Comparison of ENCODE assay signal across 29 cellular contexts in the genomic region with DNA sequence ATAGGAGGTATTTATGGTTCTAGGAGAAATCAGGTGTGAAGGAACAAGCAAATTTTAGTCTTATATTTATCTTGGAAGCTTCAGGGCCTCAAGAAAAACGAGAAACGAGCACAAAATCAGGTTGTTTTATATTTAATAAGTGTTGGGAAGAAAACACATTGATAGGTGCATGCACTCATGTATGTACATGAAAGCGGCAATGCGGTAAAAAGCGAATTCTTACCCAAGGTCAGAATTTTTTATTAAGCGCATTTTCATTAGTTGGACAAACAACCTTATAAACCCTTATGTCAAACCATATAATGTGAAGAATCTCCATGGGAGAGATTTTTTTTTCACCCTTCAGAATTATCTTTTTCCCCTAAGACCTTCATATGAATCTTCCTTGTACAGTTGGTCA.
"Had no signal": no experiment of that assay in that cellular context is flagged by ENCODE, and none has a peak within 500 bp of the region (broad histone marks: within the 10 kb centered on the region; RNA-seq: fewer than 3 reads in every experiment).

No MANE protein-coding gene starts in this region.

- DNase-seq: stimulated activated CD4-positive, alpha-beta T cell treated with anti-CD3 and anti-CD28 coated beads, Interleukin-2, amount 100 ng/mL, for 48 hours; stimulated activated CD4-positive, alpha-beta T cell treated with anti-CD3 and anti-CD28 coated beads, Interleukin-4, amount 100 ng/mL, for 1 hour; stimulated activated CD4-positive, alpha-beta T cell treated with anti-CD3 and anti-CD28 coated beads, Interleukin-4, amount 100 ng/mL, for 24 hours; stimulated activated CD4-positive, alpha-beta T cell treated with anti-CD3 and anti-CD28 coated beads, Interleukin-4, amount 100 ng/mL, for 4 hours; stimulated activated CD8-positive, alpha-beta memory T cell treated with anti-CD3 and anti-CD28 coated beads, Interleukin-4, amount 100 ng/mL, for 48 hours; stimulated activated naive B cell treated with anti-CD40 and anti-IgM and Interleukin-4, amounts not matched to agents 10 μg/mL and 1 μg/mL and 100 μg/mL, for 72 hours; stimulated activated naive CD4-positive, alpha-beta T cell; stimulated activated naive CD4-positive, alpha-beta T cell treated with Interleukin-2 at 50 U/mL for 16 hours; stimulated activated naive CD8-positive, alpha-beta T cell treated with anti-CD3 and anti-CD28 coated beads, Interleukin-15, amount 100 ng/mL, for 72 hours; stimulated activated naive CD8-positive, alpha-beta T cell treated with anti-CD3 and anti-CD28 coated beads, Interleukin-15, Interleukin-2, amounts not matched to agents 100 U/mL and 50 U/mL, for 24 hours; stomach; substantia nigra; testis; thyroid gland; tibial artery; transverse colon; trophoblast cell; upper lobe of left lung; upper lobe of right lung; uterus had no signal

- H3K27ac ChIP-seq: stomach, suprapubic skin, testis, thoracic aorta, thyroid gland, tibial artery, tibial nerve, transverse colon, upper lobe of left lung, upper lobe of right lung, uterus, vagina had no signal

- H3K27me3 ChIP-seq: stomach, suprapubic skin, testis, thyroid gland, tibial artery, tibial nerve, transverse colon, upper lobe of left lung, upper lobe of right lung, uterus, vagina had no signal

- H3K4me1 ChIP-seq: stomach, suprapubic skin, testis, thyroid gland, tibial artery, tibial nerve, transverse colon, upper lobe of right lung, uterus, vagina had no signal

- H3K27me3 Mint-ChIP-seq: stimulated activated memory B cell treated with anti-CD40 and anti-IgM and Interleukin-4, amounts not matched to agents 10 μg/mL and 1 μg/mL and 100 μg/mL, for 72 hours; stimulated activated naive B cell treated with anti-CD40 and anti-IgM and Interleukin-4, amounts not matched to agents 10 μg/mL and 1 μg/mL and 100 μg/mL, for 72 hours; stimulated activated naive CD8-positive, alpha-beta T cell treated with anti-CD3 and anti-CD28 coated beads, Interleukin-15, amount 100 ng/mL, for 72 hours; stimulated activated naive CD8-positive, alpha-beta T cell treated with anti-CD3 and anti-CD28 coated beads, Interleukin-15, Interleukin-2, amounts not matched to agents 100 ng/mL and 50 ng/mL, for 24 hours; type B pancreatic cell had no signal

- H3K9me3 ChIP-seq: stomach, suprapubic skin, testis, thoracic aorta, thyroid gland, tibial artery, tibial nerve, transverse colon, upper lobe of left lung, upper lobe of right lung, uterus, vagina had no signal

- ATAC-seq: stimulated activated effector memory CD8-positive, alpha-beta T cell treated with anti-CD3 and anti-CD28 coated beads, Interleukin-12 subunit alpha, Interleukin-12 subunit beta, amount 100 ng/mL, for 72 hours; stimulated activated memory B cell treated with anti-CD40 and anti-IgM and Interleukin-4, amounts not matched to agents 10 μg/mL and 1 μg/mL and 100 μg/mL, for 72 hours; stimulated activated naive B cell treated with anti-CD40 and anti-IgM and Interleukin-4, amounts not matched to agents 10 μg/mL and 1 μg/mL and 100 μg/mL, for 72 hours; stimulated activated naive CD8-positive, alpha-beta T cell treated with anti-CD3 and anti-CD28 coated beads, Interleukin-15, amount 100 ng/mL, for 72 hours; stimulated activated naive CD8-positive, alpha-beta T cell treated with anti-CD3 and anti-CD28 coated beads, Interleukin-15, Interleukin-2, amounts not matched to agents 100 U/mL and 50 U/mL, for 24 hours; upper lobe of right lung had no signal

- H3K4me3 ChIP-seq: stomach, suprapubic skin, testis, thoracic aorta, thyroid gland, tibial artery, tibial nerve, transverse colon, upper lobe of left lung, upper lobe of right lung, uterus, vagina had no signal

- FAIRE-seq: urothelium cell line had no signal

- H3K4me3 Mint-ChIP-seq: stimulated activated effector memory CD8-positive, alpha-beta T cell treated with anti-CD3 and anti-CD28 coated beads, Interleukin-12 subunit alpha, Interleukin-12 subunit beta, amount 100 ng/mL, for 72 hours; stimulated activated memory B cell treated with anti-CD40 and anti-IgM and Interleukin-4, amounts not matched to agents 10 μg/mL and 1 μg/mL and 100 μg/mL, for 72 hours; stimulated activated naive B cell treated with anti-CD40 and anti-IgM and Interleukin-4, amounts not matched to agents 10 μg/mL and 1 μg/mL and 100 μg/mL, for 72 hours; stimulated activated naive CD8-positive, alpha-beta T cell treated with anti-CD3 and anti-CD28 coated beads, Interleukin-15, amount 100 ng/mL, for 72 hours; stimulated activated naive CD8-positive, alpha-beta T cell treated with anti-CD3 and anti-CD28 coated beads, Interleukin-15, Interleukin-2, amounts not matched to agents 100 ng/mL and 50 ng/mL, for 24 hours; type B pancreatic cell had no signal

- H3K36me3 ChIP-seq: thoracic aorta, uterus had no signal

- H3K4me1 Mint-ChIP-seq: stimulated activated effector memory CD8-positive, alpha-beta T cell treated with anti-CD3 and anti-CD28 coated beads, Interleukin-12 subunit alpha, Interleukin-12 subunit beta, amount 100 ng/mL, for 72 hours; stimulated activated memory B cell treated with anti-CD40 and anti-IgM and Interleukin-4, amounts not matched to agents 10 μg/mL and 1 μg/mL and 100 μg/mL, for 72 hours had no signal

- H3K9me3 Mint-ChIP-seq: stimulated activated effector memory CD8-positive, alpha-beta T cell treated with anti-CD3 and anti-CD28 coated beads, Interleukin-12 subunit alpha, Interleukin-12 subunit beta, amount 100 ng/mL, for 72 hours; stimulated activated memory B cell treated with anti-CD40 and anti-IgM and Interleukin-4, amounts not matched to agents 10 μg/mL and 1 μg/mL and 100 μg/mL, for 72 hours; stimulated activated naive B cell treated with anti-CD40 and anti-IgM and Interleukin-4, amounts not matched to agents 10 μg/mL and 1 μg/mL and 100 μg/mL, for 72 hours; stimulated activated naive CD8-positive, alpha-beta T cell treated with anti-CD3 and anti-CD28 coated beads, Interleukin-15, amount 100 ng/mL, for 72 hours; stimulated activated naive CD8-positive, alpha-beta T cell treated with anti-CD3 and anti-CD28 coated beads, Interleukin-15, Interleukin-2, amounts not matched to agents 100 ng/mL and 50 ng/mL, for 24 hours; type B pancreatic cell had no signal

- H3K27ac Mint-ChIP-seq: stimulated activated effector memory CD8-positive, alpha-beta T cell treated with anti-CD3 and anti-CD28 coated beads, Interleukin-12 subunit alpha, Interleukin-12 subunit beta, amount 100 ng/mL, for 72 hours; stimulated activated memory B cell treated with anti-CD40 and anti-IgM and Interleukin-4, amounts not matched to agents 10 μg/mL and 1 μg/mL and 100 μg/mL, for 72 hours; stimulated activated naive B cell treated with anti-CD40 and anti-IgM and Interleukin-4, amounts not matched to agents 10 μg/mL and 1 μg/mL and 100 μg/mL, for 72 hours; stimulated activated naive CD8-positive, alpha-beta T cell treated with anti-CD3 and anti-CD28 coated beads, Interleukin-15, amount 100 ng/mL, for 72 hours; stimulated activated naive CD8-positive, alpha-beta T cell treated with anti-CD3 and anti-CD28 coated beads, Interleukin-15, Interleukin-2, amounts not matched to agents 100 ng/mL and 50 ng/mL, for 24 hours; type B pancreatic cell had no signal
